ENCODE assay signal across 1 cellular context in genomic region chr17:38624782-38625355, GRCh38.
TF ChIP-seq lines count a peak whose summit lies in the region.
"Not testable (repeated sequence)": the region's sequence is repeated elsewhere in the genome, so short reads cannot be mapped to it uniquely, and the experiment has no call there.

No MANE protein-coding gene starts in this region.

TF ChIP-seq in K562, 482 proteins besides CTCF, POLR2A, EP300 and RAD21:
- TF ChIP-seq TRIM24 (IDR thresholded peaks at IDR 0.05) = peak; percentile 29 to 47; a peak in 1 of 4 replicates
- TF ChIP-seq ATF7 (IDR thresholded peaks at IDR 0.05) = peak; percentile 60
- TF ChIP-seq IRF9 (tag; IDR thresholded peaks at IDR 0.05) = 0 out of 2 replicates have a peak, but pooled peaks have one; percentile 21
- TF ChIP-seq SMARCE1 (IDR thresholded peaks at IDR 0.05) = 0 out of 2 replicates have a peak, but pooled peaks have one; percentile 16
- TF ChIP-seq C11orf30 (IDR thresholded peaks at IDR 0.05; ENCODE audit: low read depth) = 0 out of 2 replicates have a peak, but pooled peaks have one; percentile 5
- TF ChIP-seq SPI1 (IDR thresholded peaks at IDR 0.05; ENCODE audit: borderline replicate concordance, low read depth, low read length) = peak; percentile 9; the same call in 1 of the 2 replicates
- TF ChIP-seq CEBPB (tag; IDR thresholded peaks at IDR 0.05) = peak; percentile 94
- TF ChIP-seq CEBPG (CRISPR knock-in tag; IDR thresholded peaks at IDR 0.05) = peak; percentile 43; the same call in 1 of the 2 replicates
- TF ChIP-seq CEBPG (tag; conservative IDR thresholded peaks at IDR 0.05 in 1 of 2, IDR thresholded peaks at IDR 0.05 in 1 of 2) = peak; percentile 90 to 95
- peak; percentile 92 for TF ChIP-seq ATF3 (IDR thresholded peaks at IDR 0.05)
- TF ChIP-seq ATF3 (CRISPR knock-in tag; conservative IDR thresholded peaks at IDR 0.05); ZBTB40 (CRISPR knock-in tag; IDR thresholded peaks at IDR 0.05): not testable (repeated sequence)
- TF ChIP-seq ZBTB40 (IDR thresholded peaks at IDR 0.05) = peak; percentile 17; the same call in 1 of the 2 replicates
